In the genomic region with DNA sequence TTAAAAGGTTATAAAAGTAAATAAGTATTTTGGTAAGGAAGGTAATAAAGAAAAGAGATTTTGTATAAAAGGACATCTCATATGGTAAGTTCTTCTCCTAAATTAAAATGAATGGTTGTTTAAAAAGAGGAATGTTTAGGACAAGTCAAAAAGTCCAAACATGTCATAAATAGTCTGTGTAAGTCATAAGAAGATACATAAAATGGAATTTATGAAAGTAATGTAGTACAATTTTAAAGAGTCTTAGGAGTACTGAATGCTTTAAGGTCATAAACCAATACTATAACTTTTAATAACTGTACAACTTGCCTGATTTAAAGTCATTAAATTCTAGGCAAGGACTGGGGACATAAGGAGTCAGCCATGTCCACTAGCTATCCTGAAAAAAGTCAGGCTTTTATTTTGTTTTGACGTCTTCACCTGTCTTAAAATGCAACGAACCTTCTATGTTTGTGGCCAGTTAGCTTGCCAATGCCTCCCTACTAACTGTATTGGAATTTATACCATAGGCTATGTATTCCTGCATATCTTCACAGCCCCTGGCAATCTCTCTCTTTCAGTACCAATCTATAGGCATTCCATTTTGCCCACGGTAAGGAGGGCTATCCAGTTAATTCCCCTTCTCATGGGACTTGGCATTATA, we compare ENCODE assay signal across 20 cellular contexts.
"Had no signal": no experiment of that assay in that cellular context is flagged by ENCODE, and none has a peak within 500 bp of the region (broad histone marks: within the 10 kb centered on the region; RNA-seq: fewer than 3 reads in every experiment).

No MANE protein-coding gene starts in this region.

- H3K27ac ChIP-seq: epithelial cell of prostate, lower lobe of right lung, tibial artery had no signal

- H3K4me1 ChIP-seq: lower lobe of right lung, tibial artery had no signal

- H3K4me3 ChIP-seq: lower lobe of right lung, tibial artery had no signal

- DNase-seq: activated CD4-positive, alpha-beta T cell treated with anti-CD3 and anti-CD28 coated beads, Interleukin-2, amount 50 U/mL, for 4 hours; activated naive CD4-positive, alpha-beta T cell treated with Interleukin-2 at 50 U/mL for 16 hours; activated naive CD8-positive, alpha-beta T cell treated with anti-CD3 and anti-CD28 coated beads, Interleukin-2, amount 50 U/mL, for 24 hours; activated T-cell treated with anti-CD3 and anti-CD28 coated beads for 4 hours; anterior cingulate cortex; caudate nucleus; effector memory CD8-positive, alpha-beta T cell; foreskin melanocyte; glutamatergic neuron; hippocampal formation; islet precursor cell; lower lobe of right lung; midbrain; occipital lobe; retina; stimulated activated CD4-positive, alpha-beta T cell treated with anti-CD3 and anti-CD28 coated beads, Interleukin-2, amount 100 ng/mL, for 24 hours; stimulated activated naive CD4-positive, alpha-beta T cell treated with Interleukin-2 at 50 U/mL for 16 hours; tibial artery had no signal

- ATAC-seq: activated naive CD8-positive, alpha-beta T cell treated with anti-CD3 and anti-CD28 coated beads, Interleukin-2, amount 50 U/mL, for 24 hours; effector memory CD8-positive, alpha-beta T cell; lower lobe of right lung had no signal

- FAIRE-seq: TTC549 had no signal

- H3K27me3 ChIP-seq: tibial artery had no signal

- H3K36me3 ChIP-seq: lower lobe of right lung, tibial artery had no signal
